In the genomic region with DNA sequence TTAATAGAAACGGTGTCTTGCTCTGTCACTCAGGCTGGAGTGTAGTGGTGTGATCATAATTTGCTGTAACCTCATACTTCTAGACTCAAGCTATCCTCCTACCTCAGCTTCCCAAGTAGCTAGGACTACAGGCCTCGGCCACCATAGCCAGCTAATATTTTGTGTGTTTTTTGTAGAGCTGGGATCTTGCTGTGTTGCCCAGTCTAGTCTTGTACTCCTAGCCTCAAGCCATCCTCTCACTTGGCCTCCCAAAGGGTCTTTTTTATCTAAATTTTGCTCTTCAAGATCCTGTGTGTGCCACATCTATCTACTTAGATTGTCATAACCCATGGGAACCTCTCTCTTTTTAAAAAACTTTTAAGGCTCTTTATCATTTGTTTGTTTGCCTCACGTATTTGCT, we compare ENCODE assay signal across 1 cellular context.
TF ChIP-seq lines count a peak whose summit lies in the region.

No MANE protein-coding gene starts in this region.

TF ChIP-seq in HEK293, 187 proteins besides CTCF, POLR2A, EP300 and RAD21 (continued from another document):
- no peak for TF ChIP-seq ZBTB48 (tag by site-specific recombination; IDR thresholded peaks at IDR 0.05)
